ENCODE assay signal across 20 cellular contexts in genomic region chr6:119587537-119587936, GRCh38.
DNase-seq lines count a peak whose midpoint lies in the region; ATAC-seq, FAIRE-seq and TF ChIP-seq lines count a peak whose summit lies in the region.
"Had no signal": no experiment of that assay in that cellular context is flagged by ENCODE, and none has a peak within 500 bp of the region (broad histone marks: within the 10 kb centered on the region; RNA-seq: fewer than 3 reads in every experiment).

No MANE protein-coding gene starts in this region.

- intact Hi-C loops in esophagus squamous epithelium (cut with DNase I): no loop called here

- H3K79me2 ChIP-seq in GM23338 (replicated peaks; ENCODE audit: insufficient read depth) (no peaks in the 10 kb centered on the region), osteoblast (ENCODE audit: insufficient read depth, low read length) (no peaks in the 10 kb centered on the region)

- H3K9me3 Mint-ChIP-seq in GM23338: no peaks in the 10 kb centered on the region
- H3K9me3 Mint-ChIP-seq: activated CD4-positive, alpha-beta T cell treated with anti-CD3 and anti-CD28 coated beads, Interleukin-2, amount 10 ng/mL, durations not matched to agents 7 days and 5 days; activated naive CD8-positive, alpha-beta T cell treated with anti-CD3 and anti-CD28 coated beads for 36 hours; memory B cell; nephron; T-helper 2 cell treated with Interferon-gamma antibody and Interleukin-4, amounts not matched to agents 5 μg/mL and 100 μg/mL, for 36 hours had no signal

- no peak overlapping the region for H3K4me3 Mint-ChIP-seq in GM23338
- H3K4me3 Mint-ChIP-seq: activated CD4-positive, alpha-beta T cell treated with anti-CD3 and anti-CD28 coated beads, Interleukin-2, amount 10 ng/mL, durations not matched to agents 7 days and 5 days; activated naive CD8-positive, alpha-beta T cell treated with anti-CD3 and anti-CD28 coated beads for 36 hours; memory B cell; nephron; T-helper 2 cell treated with Interferon-gamma antibody and Interleukin-4, amounts not matched to agents 5 μg/mL and 100 μg/mL, for 36 hours had no signal

- TF ChIP-seq CTCF in GM23338 (conservative IDR thresholded peaks at IDR 0.05; ENCODE audit: low read depth in 2 of 2) (no peak), bronchial epithelial cell (IDR thresholded peaks at IDR 0.05; ENCODE audit: insufficient read depth, low read length, severe bottlenecking) (no peak), osteoblast (IDR thresholded peaks at IDR 0.05; ENCODE audit: extremely low read depth, low read depth, low read length) (no peak), esophagus squamous epithelium (IDR thresholded peaks at IDR 0.05) (no peak)

- H3K4me1 ChIP-seq in GM23338 (ENCODE audit: insufficient read depth) (peaks cover 4% of the 10 kb centered on the region; the same call in 1 of the 2 replicates), osteoblast (ENCODE audit: insufficient read depth, low read length) (no peaks in the 10 kb centered on the region), esophagus squamous epithelium (no peaks in the 10 kb centered on the region)

- H3K9me3 ChIP-seq in osteoblast (ENCODE audit: low read depth, low read length): no peaks in the 10 kb centered on the region
- H3K9me3 ChIP-seq in esophagus squamous epithelium: no peaks in the 10 kb centered on the region

- no peak for TF ChIP-seq POLR2A in esophagus squamous epithelium (IDR thresholded peaks at IDR 0.05)

- ATAC-seq in GM23338: peak; percentile 55

- no peak overlapping the region for H3K27ac Mint-ChIP-seq in GM23338
- H3K27ac Mint-ChIP-seq: activated CD4-positive, alpha-beta T cell treated with anti-CD3 and anti-CD28 coated beads, Interleukin-2, amount 10 ng/mL, durations not matched to agents 7 days and 5 days; activated naive CD8-positive, alpha-beta T cell treated with anti-CD3 and anti-CD28 coated beads for 36 hours; memory B cell; nephron; T-helper 2 cell treated with Interferon-gamma antibody and Interleukin-4, amounts not matched to agents 5 μg/mL and 100 μg/mL, for 36 hours had no signal

- H3K36me3 Mint-ChIP-seq in GM23338 (ENCODE audit: low read depth): no peaks in the 10 kb centered on the region
- H3K36me3 Mint-ChIP-seq: activated naive CD8-positive, alpha-beta T cell treated with anti-CD3 and anti-CD28 coated beads for 36 hours; memory B cell had no signal

- H3K4me1 Mint-ChIP-seq in GM23338: peaks cover 13% of the 10 kb centered on the region
- H3K4me1 Mint-ChIP-seq: activated CD4-positive, alpha-beta T cell treated with anti-CD3 and anti-CD28 coated beads, Interleukin-2, amount 10 ng/mL, durations not matched to agents 7 days and 5 days; activated naive CD8-positive, alpha-beta T cell treated with anti-CD3 and anti-CD28 coated beads for 36 hours; nephron had no signal

- peaks cover 4% of the 10 kb centered on the region for H3K27me3 Mint-ChIP-seq in GM23338 (ENCODE audit: insufficient read depth, low read depth, poor library complexity)
- H3K27me3 Mint-ChIP-seq: activated naive CD8-positive, alpha-beta T cell treated with anti-CD3 and anti-CD28 coated beads for 36 hours had no signal

- no peak overlapping the region for H3K4me3 ChIP-seq in GM23338
- H3K4me3 ChIP-seq in bronchial epithelial cell (ENCODE audit: low read depth, low read length): no peak overlapping the region
- H3K4me3 ChIP-seq in osteoblast (ENCODE audit: insufficient read depth, low read length): no peak overlapping the region
- H3K4me3 ChIP-seq in esophagus squamous epithelium: no peak overlapping the region

- DNase-seq in GM23338 (ENCODE audit: low spot score): peak; percentile 17
- peak; percentile 19 for DNase-seq in NCI-H69 (lab: John Stamatoyannopoulos, UW)
- peak; percentile 80 for DNase-seq in bronchial epithelial cell (ENCODE audit: low read depth)
- peak; percentile 8 for DNase-seq in osteoblast (ENCODE audit: insufficient read length, low spot score, missing footprints)
- no peak for DNase-seq in stimulated activated CD4-positive, alpha-beta T cell treated with anti-CD3 and anti-CD28 coated beads, Interleukin-4, amount 100 ng/mL, for 1 hour
- DNase-seq in NOMO-1 treated with DMSO at 0.1 percent for 48 hours (lab: John Stamatoyannopoulos, UW; ENCODE audit: unreplicated experiment): no peak
- no peak for DNase-seq in esophagus squamous epithelium (lab: John Stamatoyannopoulos, UW)
- DNase-seq in activated CD8-positive, alpha-beta memory T cell treated with anti-CD3 and anti-CD28 coated beads, Interleukin-2, amount 50 U/mL, for 4 hours: no peak
- DNase-seq: activated CD4-positive, alpha-beta T cell treated with anti-CD3 and anti-CD28 coated beads, Interleukin-2, amount 10 ng/mL, durations not matched to agents 7 days and 5 days; activated naive CD8-positive, alpha-beta T cell treated with anti-CD3 and anti-CD28 coated beads for 36 hours; DMS 273 treated with DMSO at 0.1 percent for 48 hours; effector memory CD4-positive, alpha-beta T cell; foreskin melanocyte; NCI-H1048; NCI-H2107; SIG-M5; stimulated activated CD4-positive, alpha-beta T cell treated with anti-CD3 and anti-CD28 coated beads, Interleukin-15, amount 100 ng/mL, for 24 hours had no signal

- no peaks in the 10 kb centered on the region for H3K27me3 ChIP-seq in GM23338 (ENCODE audit: insufficient read depth)
- no peaks in the 10 kb centered on the region for H3K27me3 ChIP-seq in bronchial epithelial cell (ENCODE audit: control insufficient read depth, insufficient read depth, low read length)
- no peaks in the 10 kb centered on the region for H3K27me3 ChIP-seq in osteoblast (ENCODE audit: insufficient read depth, low read length)
- no peaks in the 10 kb centered on the region for H3K27me3 ChIP-seq in esophagus squamous epithelium

- H3K27ac ChIP-seq in GM23338 (ENCODE audit: low read depth) (no peak overlapping the region), osteoblast (ENCODE audit: low read depth, low read length) (no peak overlapping the region), esophagus squamous epithelium (no peak overlapping the region)

- no peaks in the 10 kb centered on the region for H3K36me3 ChIP-seq in GM23338 (ENCODE audit: insufficient read depth)
- H3K36me3 ChIP-seq in bronchial epithelial cell (ENCODE audit: control insufficient read depth, insufficient read depth, low read length): no peaks in the 10 kb centered on the region
- no peaks in the 10 kb centered on the region for H3K36me3 ChIP-seq in osteoblast (ENCODE audit: insufficient read depth, low read length)
- H3K36me3 ChIP-seq in esophagus squamous epithelium: no peaks in the 10 kb centered on the region

- no peak for FAIRE-seq in bronchial epithelial cell (lab: Jason Lieb, UNC)

- H4K20me1 ChIP-seq in GM23338 (replicated peaks; ENCODE audit: insufficient read depth): no peaks in the 10 kb centered on the region
- H4K20me1 ChIP-seq in osteoblast (ENCODE audit: insufficient read depth, low read length): no peaks in the 10 kb centered on the region

- H3K9me2 ChIP-seq in GM23338 (ENCODE audit: insufficient read depth): no peaks in the 10 kb centered on the region

- H2AFZ ChIP-seq in GM23338: no peak overlapping the region
- no peak overlapping the region for H2AFZ ChIP-seq in osteoblast (ENCODE audit: low read length)

- whole genome bisulfite sequencing in esophagus squamous epithelium, 2 donors: 42 to 52% methylated on average over 3 of the region's 3 CpGs

- H3F3A ChIP-seq in GM23338 (replicated peaks; ENCODE audit: low read depth): no peaks in the 10 kb centered on the region

- no peak overlapping the region for H3K4me2 ChIP-seq in GM23338
- no peak overlapping the region for H3K4me2 ChIP-seq in osteoblast (ENCODE audit: insufficient read depth, low read length)

TF ChIP-seq in GM23338, 12 proteins besides CTCF, POLR2A, EP300 and RAD21 (continues in another document):
- TF ChIP-seq EZH2 (IDR thresholded peaks at IDR 0.05; ENCODE audit: low read depth, unreplicated experiment): no peak
- TF ChIP-seq REST (IDR thresholded peaks at IDR 0.05; ENCODE audit: unreplicated experiment): no peak
- TF ChIP-seq ZNF114 (CRISPR knock-in tag; IDR thresholded peaks at IDR 0.05): no peak
- no peak for TF ChIP-seq STAT1 (IDR thresholded peaks at IDR 0.05; ENCODE audit: unreplicated experiment)

Comparison
In these comparisons a context has a peak if more than half of its experiments do, and no peak if none do; other contexts are left out.
1. DNase-seq: peak in GM23338 (single experiment), NCI-H69 (single experiment), bronchial epithelial cell (single experiment) and osteoblast (single experiment); none in stimulated activated CD4-positive, alpha-beta T cell treated with anti-CD3 and anti-CD28 coated beads, Interleukin-4, amount 100 ng/mL, for 1 hour (single experiment), NOMO-1 treated with DMSO at 0.1 percent for 48 hours (single experiment), esophagus squamous epithelium (single experiment) and activated CD8-positive, alpha-beta memory T cell treated with anti-CD3 and anti-CD28 coated beads, Interleukin-2, amount 50 U/mL, for 4 hours (single experiment).